1 cellular context compared by ENCODE assay signal in the genomic region with DNA sequence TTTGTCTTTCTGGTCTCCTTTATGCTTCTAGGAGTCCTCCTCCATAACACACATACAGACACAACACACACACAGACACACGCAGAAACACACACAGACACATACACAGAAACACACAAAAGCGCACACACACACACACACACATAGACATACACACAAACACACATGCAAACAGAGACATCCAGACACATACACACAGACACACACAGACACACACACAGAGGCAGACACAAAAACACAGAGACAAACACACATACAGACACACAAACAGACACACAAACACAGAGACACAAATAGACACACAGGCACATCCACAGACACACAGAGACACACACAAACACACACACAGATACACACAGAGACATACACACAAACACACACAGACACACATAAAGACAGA.
TF ChIP-seq lines count a peak whose summit lies in the region.

No MANE protein-coding gene starts in this region.

TF ChIP-seq in HEK293, 187 proteins besides CTCF, POLR2A, EP300 and RAD21 (continued from another document):
- TF ChIP-seq, protein P1, sequence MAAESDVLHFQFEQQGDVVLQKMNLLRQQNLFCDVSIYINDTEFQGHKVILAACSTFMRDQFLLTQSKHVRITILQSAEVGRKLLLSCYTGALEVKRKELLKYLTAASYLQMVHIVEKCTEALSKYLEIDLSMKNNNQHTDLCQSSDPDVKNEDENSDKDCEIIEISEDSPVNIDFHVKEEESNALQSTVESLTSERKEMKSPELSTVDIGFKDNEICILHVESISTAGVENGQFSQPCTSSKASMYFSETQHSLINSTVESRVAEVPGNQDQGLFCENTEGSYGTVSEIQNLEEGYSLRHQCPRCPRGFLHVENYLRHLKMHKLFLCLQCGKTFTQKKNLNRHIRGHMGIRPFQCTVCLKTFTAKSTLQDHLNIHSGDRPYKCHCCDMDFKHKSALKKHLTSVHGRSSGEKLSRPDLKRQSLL (tag by site-specific recombination; IDR thresholded peaks at IDR 0.05), result no peak
- TF ChIP-seq SCRT2 (tag by site-specific recombination; IDR thresholded peaks at IDR 0.05) (no peak), ZNF202 (tag by site-specific recombination; IDR thresholded peaks at IDR 0.05; ENCODE audit: borderline replicate concordance) (no peak)
